ENCODE assay signal across 22 cellular contexts in the genomic region with DNA sequence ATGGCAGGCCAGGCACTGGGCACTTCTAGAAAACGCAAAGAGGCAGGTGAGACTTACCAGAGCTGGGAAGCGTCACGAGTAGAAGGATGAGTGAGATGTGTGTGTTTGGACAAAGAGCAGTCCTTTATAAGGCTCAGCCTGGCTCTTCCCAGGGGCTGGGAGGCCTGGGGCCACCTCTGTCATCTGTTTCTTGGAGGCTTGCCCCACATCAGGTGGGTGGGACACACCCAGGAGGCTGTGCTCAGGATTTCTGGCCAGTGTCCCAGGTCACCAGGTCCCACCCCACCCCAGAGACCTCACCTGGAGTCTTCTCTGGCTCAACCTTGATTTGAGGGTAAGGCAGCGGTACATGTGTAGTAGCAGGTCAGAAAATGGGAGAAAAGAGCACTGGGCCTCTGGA. TPM values are rescaled to one million over a fixed set of nuclear protein-coding genes. Genes with fewer than 3 reads are reported as not detected.
A peak's percentile ranks its signal among the peaks of the same experiment; 100 is the strongest.
DNase-seq lines count a peak whose midpoint lies in the region; ATAC-seq and TF ChIP-seq lines count a peak whose summit lies in the region.
"Had no signal": no experiment of that assay in that cellular context is flagged by ENCODE, and none has a peak within 500 bp of the region (broad histone marks: within the 10 kb centered on the region; RNA-seq: fewer than 3 reads in every experiment).

A gene (minus strand): TSS at position 101 of the 400 bp plus-strand sequence. CDS start 1,638 bp downstream, outside the sequence.

- no peak for TF ChIP-seq CTCF in lower leg skin (IDR thresholded peaks at IDR 0.05)
- TF ChIP-seq CTCF in suprapubic skin (IDR thresholded peaks at IDR 0.05): no peak
- TF ChIP-seq CTCF in ascending aorta (IDR thresholded peaks at IDR 0.05): no peak

- TF ChIP-seq EP300 in suprapubic skin (IDR thresholded peaks at IDR 0.05): no peak

- no peak for DNase-seq in lower leg skin (ENCODE audit: low spot score in 2 of 2)
- peak in 1 of 2 donors; percentile 67 for DNase-seq in suprapubic skin (ENCODE audit: low spot score in 2 of 2)
- no peak for DNase-seq in ascending aorta (ENCODE audit: low spot score in 2 of 2)
- DNase-seq: ACHN; BE2C; C1 segment of cervical spinal cord; CD4-positive, CD25-positive, alpha-beta regulatory T cell; CD8-positive, alpha-beta memory T cell; COR-L47; DMS 273 treated with DMSO at 0.1 percent for 48 hours; DMS53; DND-41; EL; HCEC 1CT had no signal

- intact Hi-C loops in lower leg skin (cut with DNase I; ENCODE audit: low total_unique reads) (no loop called here), ascending aorta (cut with DNase I) (no loop called here)

- no peaks in the 10 kb centered on the region for H3K36me3 ChIP-seq in esophagus (ENCODE audit: control insufficient read depth in 2 of 2, insufficient read depth in 2 of 2, low read length in 1 of 2)
- no peaks in the 10 kb centered on the region for H3K36me3 ChIP-seq in suprapubic skin
- no peaks in the 10 kb centered on the region for H3K36me3 ChIP-seq in ascending aorta
- H3K36me3 ChIP-seq: BE2C had no signal

- ATAC-seq in GM21529 (IDR thresholded peaks at IDR 0.05; ENCODE audit: unreplicated experiment) (no peak), GM19395 (IDR thresholded peaks at IDR 0.05; ENCODE audit: unreplicated experiment) (no peak)
- ATAC-seq: GM12878, GM23338 had no signal

- TF ChIP-seq POLR2A in lower leg skin (IDR thresholded peaks at IDR 0.05) (no peak), suprapubic skin (IDR thresholded peaks at IDR 0.05) (no peak)

- H3K27ac ChIP-seq in esophagus (ENCODE audit: low read depth in 2 of 2, low read length in 1 of 2) (no peak within 1 kb of the TSS), suprapubic skin (no peak within 1 kb of the TSS), ascending aorta (no peak within 1 kb of the TSS)

- no peak within 1 kb of the TSS for H3K4me3 ChIP-seq in esophagus (ENCODE audit: low read depth in 1 of 2, low read length in 2 of 2)
- no peak within 1 kb of the TSS for H3K4me3 ChIP-seq in lower leg skin (ENCODE audit: low read depth, poor library complexity, severe bottlenecking)
- no peak within 1 kb of the TSS for H3K4me3 ChIP-seq in suprapubic skin
- no peak within 1 kb of the TSS for H3K4me3 ChIP-seq in ascending aorta
- H3K4me3 ChIP-seq: GM12878, GM23338 had no signal

- H3K4me1 ChIP-seq in esophagus (ENCODE audit: control insufficient read depth in 2 of 2, insufficient read depth in 2 of 2, low read length in 1 of 2) (peaks cover 0 to 2% of the 10 kb centered on the region in 2 donors), suprapubic skin (no peaks in the 10 kb centered on the region), ascending aorta (no peaks in the 10 kb centered on the region)
- H3K4me1 ChIP-seq: BE2C had no signal

- WGBS in esophagus, 2 donors: 81% methylated on average over 4 of the region's 4 CpGs
- WGBS in lower leg skin, 2 donors: 82 to 83% methylated on average over 4 of the region's 4 CpGs
- 82% methylated on average over 4 of the region's 4 CpGs for WGBS in suprapubic skin

- H3K9me3 ChIP-seq in esophagus (ENCODE audit: control insufficient read depth in 2 of 2, insufficient read depth in 1 of 2, low read depth in 1 of 2, low read length in 1 of 2): no peaks in the 10 kb centered on the region
- H3K9me3 ChIP-seq in suprapubic skin: no peaks in the 10 kb centered on the region
- no peaks in the 10 kb centered on the region for H3K9me3 ChIP-seq in ascending aorta
- H3K9me3 ChIP-seq: BE2C had no signal

- H3K27me3 ChIP-seq in esophagus (ENCODE audit: control insufficient read depth in 1 of 2, insufficient read depth in 2 of 2, low read length in 2 of 2): no peaks in the 10 kb centered on the region
- H3K27me3 ChIP-seq in suprapubic skin: peaks cover 4% of the 10 kb centered on the region
- no peaks in the 10 kb centered on the region for H3K27me3 ChIP-seq in ascending aorta
- H3K27me3 ChIP-seq: BE2C had no signal

RNA-seq across cellular contexts. Expression of the gene that starts here (rescaled TPM):
- 100 to 1,000 TPM; 115 to 689 TPM for polyA plus RNA-seq in esophagus
- total RNA-seq in lower leg skin (10 to 100 TPM; 12.2 to 46.8 (median 31.3) TPM), suprapubic skin (100 to 1,000 TPM in 1 of 4 donors, 10 to 100 TPM in 2, 1 to 10 TPM in 1; 5.1 to 107 (median 20.2) TPM), ascending aorta (not detected)
- total RNA-seq: A172; CD4-positive, CD25-positive, alpha-beta regulatory T cell; CD8-positive, alpha-beta memory T cell; G401; GM12878; GM23338; HT-29 had no signal
- polyA plus RNA-seq: CD4-positive, CD25-positive, alpha-beta regulatory T cell; CD8-positive, alpha-beta memory T cell; GM12878; GM23338 had no signal
